12 cellular contexts compared by ENCODE assay signal in genomic region chr7:4774007-4774406, GRCh38. TPM values are rescaled to one million over a fixed set of nuclear protein-coding genes. Genes with fewer than 3 reads are reported as not detected.
DNase-seq lines count a peak whose midpoint lies in the region; ATAC-seq and TF ChIP-seq lines count a peak whose summit lies in the region.
"Had no signal": no experiment of that assay in that cellular context is flagged by ENCODE, and none has a peak within 500 bp of the region (broad histone marks: within the 10 kb centered on the region; RNA-seq: fewer than 3 reads in every experiment).

No MANE protein-coding gene starts in this region.

- H3K27ac Mint-ChIP-seq in HFFc6, result peak overlapping the region; percentile 99
- peak overlapping the region; percentile 98 to 100 for H3K27ac Mint-ChIP-seq in natural killer cell

- peak overlapping the region; percentile 74 to 97 (median 91) for H3K4me2 ChIP-seq in BLaER1 treated with 17β-estradiol and CSF1 and Interleukin-3, amounts not matched to agents 10 nM and 100 nM

- no peaks in the 10 kb centered on the region for H3K9me3 ChIP-seq in BLaER1 treated with 17β-estradiol and CSF1 and Interleukin-3, amounts not matched to agents 10 nM and 100 nM (replicated peaks in 1 of 11)
- H3K9me3 ChIP-seq in adipocyte (ENCODE audit: control insufficient read depth, low read length), result no peaks in the 10 kb centered on the region
- H3K9me3 ChIP-seq: SJCRH30 had no signal

- H3K9me3 Mint-ChIP-seq in HFFc6 (no peaks in the 10 kb centered on the region), natural killer cell (no peaks in the 10 kb centered on the region)

- H3K27me3 Mint-ChIP-seq in HFFc6 (ENCODE audit: insufficient read depth), result peaks cover 13% of the 10 kb centered on the region; the same call in 1 of the 2 replicates
- no peaks in the 10 kb centered on the region for H3K27me3 Mint-ChIP-seq in natural killer cell (ENCODE audit: low read depth in 2 of 2)

- peak overlapping the region in 6 of 11 experiments; percentile 88 to 96 (median 91); a peak in 11 of 22 replicates for H3K9ac ChIP-seq in BLaER1 treated with 17β-estradiol and CSF1 and Interleukin-3, amounts not matched to agents 10 nM and 100 nM
- peak overlapping the region; percentile 96 for H3K9ac ChIP-seq in adipocyte (ENCODE audit: low read length)

- H3K4me1 Mint-ChIP-seq in HFFc6 (ENCODE audit: low read depth) (peaks cover 26% of the 10 kb centered on the region), natural killer cell (peaks cover 31 to 41% of the 10 kb centered on the region in 2 donors)

- in situ Hi-C loops in ACHN (cut with HindIII; ENCODE audit: low pct_ligation_motif_present, low pct_unique_long_range_greater_than_20kb, low sequenced_read_pairs), result no loop called here

- ATAC-seq in natural killer cell (no peak), GM18519 (IDR thresholded peaks at IDR 0.05; ENCODE audit: low FRiP score, unreplicated experiment) (no peak)

- H3K4me3 ChIP-seq in BLaER1 treated with 17β-estradiol and CSF1 and Interleukin-3, amounts not matched to agents 10 nM and 100 nM, result peak overlapping the region in 6 of 10 experiments; percentile 74 to 94 (median 86); a peak in 9 of 20 replicates
- peak overlapping the region; percentile 92 for H3K4me3 ChIP-seq in adipocyte (ENCODE audit: low read length)

- H4K20me1 ChIP-seq in BLaER1 treated with 17β-estradiol and CSF1 and Interleukin-3, amounts not matched to agents 10 nM and 100 nM, result peaks cover 8 to 40% (median 29%) of the 10 kb centered on the region in 11 experiments; a peak in 19 of 22 replicates

- peak overlapping the region; percentile 100; the same call in 1 of the 2 replicates for H3K4me3 Mint-ChIP-seq in HFFc6
- peak overlapping the region; percentile 98 for H3K4me3 Mint-ChIP-seq in natural killer cell

- H3K36me3 ChIP-seq in BLaER1 treated with 17β-estradiol and CSF1 and Interleukin-3, amounts not matched to agents 10 nM and 100 nM, result peaks cover 15 to 36% (median 23%) of the 10 kb centered on the region in 11 experiments; a peak in 21 of 22 replicates
- peaks cover 15% of the 10 kb centered on the region for H3K36me3 ChIP-seq in adipocyte (ENCODE audit: control insufficient read depth, insufficient read depth, low read length, severe bottlenecking)
- H3K36me3 ChIP-seq: SJCRH30 had no signal

- intact Hi-C loops in natural killer cell (cut with micrococcal nuclease), result no loop called here

- H3K4me1 ChIP-seq in BLaER1 treated with 17β-estradiol and CSF1 and Interleukin-3, amounts not matched to agents 10 nM and 100 nM, result peaks cover 21 to 36% (median 32%) of the 10 kb centered on the region in 10 experiments
- peaks cover 25% of the 10 kb centered on the region for H3K4me1 ChIP-seq in adipocyte (ENCODE audit: control insufficient read depth, insufficient read depth, low read length)

- TF ChIP-seq CTCF in HFFc6 (IDR thresholded peaks at IDR 0.05), result no peak
- TF ChIP-seq CTCF in natural killer cell (IDR thresholded peaks at IDR 0.05), result no peak

- H3K27ac ChIP-seq in BLaER1 treated with 17β-estradiol and CSF1 and Interleukin-3, amounts not matched to agents 10 nM and 100 nM, result peak overlapping the region in 7 of 11 experiments; percentile 85 to 96 (median 92); a peak in 14 of 22 replicates

- H3K36me3 Mint-ChIP-seq in HFFc6 (ENCODE audit: low read depth), result peaks cover 14% of the 10 kb centered on the region; the same call in 1 of the 2 replicates
- no peaks in the 10 kb centered on the region for H3K36me3 Mint-ChIP-seq in natural killer cell

- DNase-seq in HFFc6, result no peak
- DNase-seq in adipocyte (ENCODE audit: low read depth), result no peak
- no peak for DNase-seq in natural killer cell
- no peak for DNase-seq in NCI-H226
- no peak for DNase-seq in ACHN
- no peak for DNase-seq in NCI-H524 treated with DMSO at 0.1 percent for 48 hours (lab: John Stamatoyannopoulos, UW)
- DNase-seq: DMS153, islet precursor cell, NCI-H2107, SJCRH30 had no signal

- no peaks in the 10 kb centered on the region for H3K27me3 ChIP-seq in BLaER1 treated with 17β-estradiol and CSF1 and Interleukin-3, amounts not matched to agents 10 nM and 100 nM
- H3K27me3 ChIP-seq in adipocyte (replicated peaks; ENCODE audit: control insufficient read depth, insufficient read depth, low read length), result no peaks in the 10 kb centered on the region
- H3K27me3 ChIP-seq: SJCRH30 had no signal

RNA-seq across cellular contexts. Expression of gene AP5Z1, which starts 1.4 kb away (rescaled TPM):
- total RNA-seq in HFFc6 (2021; fragmentation: NEBNext Ultra II Directional; extraction: Animal tissue kit (Norgen Biotek cat#: 25700)), result 10 to 100 TPM; 39.8 to 50.4 (median 42.1) TPM
- total RNA-seq in natural killer cell, result 100 to 1,000 TPM; 140 to 156 (median 143) TPM
